ENCODE assay signal across 24 cellular contexts in genomic region chr19:47432499-47432898, GRCh38. TPM values are rescaled to one million over a fixed set of nuclear protein-coding genes. Genes with fewer than 3 reads are reported as not detected.
"Had no signal": no experiment of that assay in that cellular context is flagged by ENCODE, and none has a peak within 500 bp of the region (broad histone marks: within the 10 kb centered on the region; RNA-seq: fewer than 3 reads in every experiment).

No MANE protein-coding gene starts in this region.

- H3K4me3 Mint-ChIP-seq: nephron progenitor cell; stimulated activated naive B cell treated with anti-CD40 and anti-IgM and Interleukin-4, amounts not matched to agents 10 μg/mL and 1 μg/mL and 100 μg/mL, for 72 hours had no signal

- ATAC-seq: heart left ventricle; naive thymus-derived CD4-positive, alpha-beta T cell; stimulated activated naive CD8-positive, alpha-beta T cell treated with anti-CD3 and anti-CD28 coated beads, Interleukin-15, amount 100 ng/mL, for 72 hours; upper lobe of right lung had no signal

- H3K9me3 Mint-ChIP-seq: naive thymus-derived CD4-positive, alpha-beta T cell; nephron progenitor cell; stimulated activated naive CD8-positive, alpha-beta T cell treated with anti-CD3 and anti-CD28 coated beads, Interleukin-15, amount 100 ng/mL, for 72 hours had no signal

- H3K4me3 ChIP-seq: dorsolateral prefrontal cortex, heart left ventricle, sigmoid colon, skin epidermis, testis, tibial nerve, upper lobe of right lung, vagina had no signal

- DNase-seq: dorsolateral prefrontal cortex; effector CD8-positive, alpha-beta T cell; foreskin melanocyte; hippocampal formation; kidney glomerular epithelial cell; mammary epithelial cell; naive thymus-derived CD4-positive, alpha-beta T cell; nephron progenitor cell; sigmoid colon; stimulated activated CD4-positive, alpha-beta T cell treated with anti-CD3 and anti-CD28 coated beads, Interleukin-2, amount 100 ng/mL, for 24 hours; stimulated activated CD4-positive, alpha-beta T cell treated with anti-CD3 and anti-CD28 coated beads, Interleukin-4, amount 100 ng/mL, for 4 hours; stimulated activated naive B cell treated with anti-CD40 and anti-IgM and Interleukin-4, amounts not matched to agents 10 μg/mL and 1 μg/mL and 100 μg/mL, for 72 hours; stimulated activated naive CD8-positive, alpha-beta T cell treated with anti-CD3 and anti-CD28 coated beads, Interleukin-15, amount 100 ng/mL, for 72 hours; testis; upper lobe of right lung had no signal

- H3K9me3 ChIP-seq: heart left ventricle, neutrophil, sigmoid colon, testis, tibial nerve, upper lobe of right lung, vagina had no signal

- FAIRE-seq: islet of Langerhans had no signal

- H3K36me3 ChIP-seq: heart left ventricle, neutrophil, sigmoid colon, tibial nerve, upper lobe of right lung, vagina had no signal

- H3K27me3 ChIP-seq: testis, vagina had no signal

- H3K27ac Mint-ChIP-seq: nephron progenitor cell; stimulated activated naive B cell treated with anti-CD40 and anti-IgM and Interleukin-4, amounts not matched to agents 10 μg/mL and 1 μg/mL and 100 μg/mL, for 72 hours; stimulated activated naive CD8-positive, alpha-beta T cell treated with anti-CD3 and anti-CD28 coated beads, Interleukin-15, amount 100 ng/mL, for 72 hours had no signal

- H3K27ac ChIP-seq: dorsolateral prefrontal cortex, heart left ventricle, neutrophil, sigmoid colon, skin epidermis, testis, tibial nerve, upper lobe of right lung, vagina had no signal

RNA-seq across cellular contexts. Expression of gene MEIS3, which starts 13.2 kb away (rescaled TPM):
- total RNA-seq: mononuclear cell had no signal
- polyA plus RNA-seq: naive thymus-derived CD4-positive, alpha-beta T cell had no signal

RNA-seq across cellular contexts. Expression of gene SLC8A2, which starts 39.2 kb away (rescaled TPM):
- total RNA-seq: mesenteric fat pad, mononuclear cell, pulmonary artery endothelial cell, tibial nerve had no signal
- polyA plus RNA-seq: naive thymus-derived CD4-positive, alpha-beta T cell had no signal
